ENCODE assay signal across 8 cellular contexts in the genomic region with DNA sequence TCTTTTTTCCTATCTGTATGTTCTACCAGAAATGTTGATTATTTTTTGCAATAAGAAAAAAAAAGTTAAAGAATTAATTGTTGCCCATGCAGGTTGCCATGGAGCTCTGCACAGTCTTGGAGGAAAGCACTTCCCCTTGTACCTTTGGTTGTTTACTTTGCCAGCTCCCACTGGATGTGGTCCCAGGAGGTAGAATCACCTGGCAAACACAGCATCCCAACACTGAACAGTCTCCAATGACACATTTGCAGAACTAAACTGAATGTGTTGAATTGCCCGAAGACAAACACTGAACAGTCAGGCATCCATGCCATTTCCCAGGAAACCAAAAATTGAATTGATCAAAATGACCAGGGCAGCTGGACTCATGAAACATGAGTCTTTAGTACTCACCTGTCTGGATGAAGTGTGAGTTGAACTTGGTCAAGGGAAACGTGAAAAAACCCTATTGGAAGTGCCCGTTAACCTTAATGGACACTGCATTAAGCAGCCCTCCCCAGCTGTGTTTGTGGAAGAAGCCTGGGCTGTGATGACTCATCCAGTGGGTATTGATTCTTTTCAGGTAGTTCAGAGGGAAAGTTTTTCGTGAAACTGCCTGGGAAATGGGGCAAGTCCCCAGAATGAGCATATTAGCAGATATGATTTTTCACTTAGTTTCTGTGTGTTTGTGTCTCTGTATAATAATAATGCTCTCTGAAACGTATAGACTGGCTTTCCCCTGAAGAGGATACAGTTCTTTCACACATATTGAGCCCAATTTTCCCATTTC.
DNase-seq lines count a peak whose midpoint lies in the region; ATAC-seq and TF ChIP-seq lines count a peak whose summit lies in the region.

No MANE protein-coding gene starts in this region.

- WGBS in esophagus squamous epithelium, 2 donors, result 35 to 46% methylated on average over 5 of the region's 5 CpGs

- TF ChIP-seq POLR2A in esophagus squamous epithelium (IDR thresholded peaks at IDR 0.05), result no peak

- peaks cover 4% of the 10 kb centered on the region for H3K9me3 Mint-ChIP-seq in activated CD8-positive, alpha-beta T cell treated with anti-CD3 and anti-CD28 coated beads for 36 hours
- H3K9me3 Mint-ChIP-seq in activated CD8-positive, alpha-beta T cell treated with anti-CD3 and anti-CD28 coated beads, Interleukin-2, amount 10 ng/mL, durations not matched to agents 7 days and 5 days (ENCODE audit: insufficient read depth), result peaks cover 5% of the 10 kb centered on the region
- H3K9me3 Mint-ChIP-seq in stimulated activated naive CD8-positive, alpha-beta T cell treated with anti-CD3 and anti-CD28 coated beads, Interleukin-15, amount 100 ng/mL, for 72 hours, result peaks cover 0 to 4% of the 10 kb centered on the region in 2 donors

- H3K36me3 ChIP-seq in PC-3 (ENCODE audit: low read depth, low read length) (no peaks in the 10 kb centered on the region), esophagus squamous epithelium (no peaks in the 10 kb centered on the region)

- H3K27me3 ChIP-seq in PC-3 (ENCODE audit: low read length), result no peaks in the 10 kb centered on the region
- no peaks in the 10 kb centered on the region for H3K27me3 ChIP-seq in esophagus squamous epithelium

- H3K9me3 ChIP-seq in PC-3 (ENCODE audit: low read length) (no peaks in the 10 kb centered on the region), esophagus squamous epithelium (no peaks in the 10 kb centered on the region)

- no peak overlapping the region for H3K27ac Mint-ChIP-seq in activated CD8-positive, alpha-beta T cell treated with anti-CD3 and anti-CD28 coated beads for 36 hours
- no peak overlapping the region for H3K27ac Mint-ChIP-seq in activated CD8-positive, alpha-beta T cell treated with anti-CD3 and anti-CD28 coated beads, Interleukin-2, amount 10 ng/mL, durations not matched to agents 7 days and 5 days
- H3K27ac Mint-ChIP-seq in stimulated activated naive CD8-positive, alpha-beta T cell treated with anti-CD3 and anti-CD28 coated beads, Interleukin-15, amount 100 ng/mL, for 72 hours, result peak overlapping the region in 1 of 2 donors; percentile 79

- no peaks in the 10 kb centered on the region for H4K20me1 ChIP-seq in PC-3 (ENCODE audit: low read length)

- H2AFZ ChIP-seq in PC-3 (ENCODE audit: low read length), result peak overlapping the region; percentile 43

- H3K4me1 ChIP-seq in PC-3 (ENCODE audit: insufficient read depth, low read length), result peaks cover 29% of the 10 kb centered on the region
- peaks cover 0 to 17% (median 0%) of the 10 kb centered on the region in 3 donors for H3K4me1 ChIP-seq in esophagus squamous epithelium

- H3K9ac ChIP-seq in PC-3 (ENCODE audit: low read length), result no peak overlapping the region; the same call in 1 of the 2 replicates

- CTCF ChIA-PET in activated CD8-positive, alpha-beta T cell treated with anti-CD3 and anti-CD28 coated beads for 36 hours (lab: Charles Lee), result interaction anchor here (1.9 kb wide), 1 partner anchor 24 kb away, joined by 8 read pairs; no protein-coding TSS in a partner anchor
- CTCF ChIA-PET in activated CD8-positive, alpha-beta T cell treated with anti-CD3 and anti-CD28 coated beads, Interleukin-2, amount 10 ng/mL, durations not matched to agents 7 days and 5 days (lab: Charles Lee), result interaction anchor here (1.3 kb wide), 1 partner anchor 13 kb away, joined by 3 read pairs; no protein-coding TSS in a partner anchor
- CTCF ChIA-PET in PC-3 (lab: Charles Lee), result no interaction called here

- no peak for TF ChIP-seq CTCF in activated CD8-positive, alpha-beta T cell treated with anti-CD3 and anti-CD28 coated beads for 36 hours (IDR thresholded peaks at IDR 0.05)
- no peak for TF ChIP-seq CTCF in PC-3 (conservative IDR thresholded peaks at IDR 0.05; ENCODE audit: low read depth, low read length)
- no peak for TF ChIP-seq CTCF in esophagus squamous epithelium (IDR thresholded peaks at IDR 0.05)

- no peaks in the 10 kb centered on the region for H3K79me2 ChIP-seq in PC-3 (ENCODE audit: low read length)

- no peak overlapping the region for H3K4me3 ChIP-seq in PC-3 (ENCODE audit: low read length)
- H3K4me3 ChIP-seq in esophagus squamous epithelium, result no peak overlapping the region

- no peaks in the 10 kb centered on the region for H3K9me2 ChIP-seq in PC-3 (replicated peaks; ENCODE audit: low read length)

- H3F3A ChIP-seq in PC-3 (ENCODE audit: low read length, unreplicated experiment), result peaks cover 4% of the 10 kb centered on the region

- peak overlapping the region; percentile 60 for H3K4me2 ChIP-seq in PC-3 (ENCODE audit: low read length)

- POLR2A ChIA-PET in activated CD8-positive, alpha-beta T cell treated with anti-CD3 and anti-CD28 coated beads for 36 hours (lab: Charles Lee), result interaction anchor here (0.6 to 1.4 kb wide), 3 partner anchors 27 to 285 kb away, joined by 3 read pairs; no protein-coding TSS in a partner anchor
- POLR2A ChIA-PET in activated CD8-positive, alpha-beta T cell treated with anti-CD3 and anti-CD28 coated beads, Interleukin-2, amount 10 ng/mL, durations not matched to agents 7 days and 5 days (lab: Charles Lee), result no interaction called here
- POLR2A ChIA-PET in PC-3 (lab: Charles Lee; ENCODE audit: unreplicated experiment), result interaction anchor here (0.6 kb wide), 1 partner anchor 36 kb away, joined by 5 read pairs; no protein-coding TSS in a partner anchor

- BruUV-seq in PC-3 (replicated peaks; lab: Mats Ljungman, UMichigan), result no TSS peak

- DNase-seq in activated CD8-positive, alpha-beta T cell treated with anti-CD3 and anti-CD28 coated beads for 36 hours, result peak; percentile 45
- DNase-seq in activated CD8-positive, alpha-beta T cell treated with anti-CD3 and anti-CD28 coated beads, Interleukin-2, amount 10 ng/mL, durations not matched to agents 7 days and 5 days, result no peak
- DNase-seq in PC-3, result peak; percentile 82
- DNase-seq in stimulated activated naive CD8-positive, alpha-beta T cell treated with anti-CD3 and anti-CD28 coated beads, Interleukin-15, amount 100 ng/mL, for 72 hours, result peak in 1 of 2 donors; percentile 54
- no peak for DNase-seq in OCI-M2 (lab: John Stamatoyannopoulos, UW; ENCODE audit: unreplicated experiment)
- DNase-seq in esophagus squamous epithelium (lab: John Stamatoyannopoulos, UW), result no peak

- no peak overlapping the region for H3K4me3 Mint-ChIP-seq in activated CD8-positive, alpha-beta T cell treated with anti-CD3 and anti-CD28 coated beads for 36 hours
- no peak overlapping the region for H3K4me3 Mint-ChIP-seq in activated CD8-positive, alpha-beta T cell treated with anti-CD3 and anti-CD28 coated beads, Interleukin-2, amount 10 ng/mL, durations not matched to agents 7 days and 5 days
- peak overlapping the region; percentile 27 to 46 for H3K4me3 Mint-ChIP-seq in stimulated activated naive CD8-positive, alpha-beta T cell treated with anti-CD3 and anti-CD28 coated beads, Interleukin-15, amount 100 ng/mL, for 72 hours

- peak overlapping the region; percentile 51 for H3K27ac ChIP-seq in PC-3 (ENCODE audit: low read length)
- H3K27ac ChIP-seq in esophagus squamous epithelium, result no peak overlapping the region

- intact Hi-C loops in activated CD8-positive, alpha-beta T cell treated with anti-CD3 and anti-CD28 coated beads for 36 hours (cut with micrococcal nuclease), result no loop called here
- intact Hi-C loops in PC-3 (cut with micrococcal nuclease) (no loop called here), esophagus squamous epithelium (cut with DNase I) (no loop called here)

- no peaks in the 10 kb centered on the region for H3K36me3 Mint-ChIP-seq in activated CD8-positive, alpha-beta T cell treated with anti-CD3 and anti-CD28 coated beads for 36 hours (ENCODE audit: low read depth)
- peaks cover 11% of the 10 kb centered on the region for H3K36me3 Mint-ChIP-seq in activated CD8-positive, alpha-beta T cell treated with anti-CD3 and anti-CD28 coated beads, Interleukin-2, amount 10 ng/mL, durations not matched to agents 7 days and 5 days (ENCODE audit: low read depth)

- H3K27me3 Mint-ChIP-seq in activated CD8-positive, alpha-beta T cell treated with anti-CD3 and anti-CD28 coated beads for 36 hours, result no peaks in the 10 kb centered on the region
- no peaks in the 10 kb centered on the region for H3K27me3 Mint-ChIP-seq in activated CD8-positive, alpha-beta T cell treated with anti-CD3 and anti-CD28 coated beads, Interleukin-2, amount 10 ng/mL, durations not matched to agents 7 days and 5 days (ENCODE audit: low read depth)
- H3K27me3 Mint-ChIP-seq in stimulated activated naive CD8-positive, alpha-beta T cell treated with anti-CD3 and anti-CD28 coated beads, Interleukin-15, amount 100 ng/mL, for 72 hours, result no peaks in the 10 kb centered on the region

- peak; percentile 11 for ATAC-seq in activated CD8-positive, alpha-beta T cell treated with anti-CD3 and anti-CD28 coated beads for 36 hours
- ATAC-seq in activated CD8-positive, alpha-beta T cell treated with anti-CD3 and anti-CD28 coated beads, Interleukin-2, amount 10 ng/mL, durations not matched to agents 7 days and 5 days, result no peak
- ATAC-seq in HG03060 (IDR thresholded peaks at IDR 0.05; ENCODE audit: low read depth, unreplicated experiment) (peak; percentile 42), PC-3 (peak; percentile 85)
- peak; percentile 45 for ATAC-seq in stimulated activated naive CD8-positive, alpha-beta T cell treated with anti-CD3 and anti-CD28 coated beads, Interleukin-15, amount 100 ng/mL, for 72 hours
- no peak for ATAC-seq in activated CD4-positive, CD25-positive, alpha-beta regulatory T cell treated with anti-CD3 and anti-CD28 coated beads, Interleukin-2, amount 50 U/mL, for 24 hours

- peaks cover 49% of the 10 kb centered on the region for H3K4me1 Mint-ChIP-seq in activated CD8-positive, alpha-beta T cell treated with anti-CD3 and anti-CD28 coated beads for 36 hours (ENCODE audit: low read depth)
- H3K4me1 Mint-ChIP-seq in activated CD8-positive, alpha-beta T cell treated with anti-CD3 and anti-CD28 coated beads, Interleukin-2, amount 10 ng/mL, durations not matched to agents 7 days and 5 days (ENCODE audit: low read depth), result peaks cover 41% of the 10 kb centered on the region
- H3K4me1 Mint-ChIP-seq in stimulated activated naive CD8-positive, alpha-beta T cell treated with anti-CD3 and anti-CD28 coated beads, Interleukin-15, amount 100 ng/mL, for 72 hours, result peaks cover 61% of the 10 kb centered on the region

Comparison
In these comparisons a context has a peak if more than half of its experiments do, and no peak if none do; other contexts are left out.
1. ATAC-seq: peak in activated CD8-positive, alpha-beta T cell treated with anti-CD3 and anti-CD28 coated beads for 36 hours (single experiment), HG03060 (single experiment), PC-3 (single experiment) and stimulated activated naive CD8-positive, alpha-beta T cell treated with anti-CD3 and anti-CD28 coated beads, Interleukin-15, amount 100 ng/mL, for 72 hours (single experiment); none in activated CD8-positive, alpha-beta T cell treated with anti-CD3 and anti-CD28 coated beads, Interleukin-2, amount 10 ng/mL, durations not matched to agents 7 days and 5 days (single experiment) and activated CD4-positive, CD25-positive, alpha-beta regulatory T cell treated with anti-CD3 and anti-CD28 coated beads, Interleukin-2, amount 50 U/mL, for 24 hours (0 of 2).
2. DNase-seq: peak in activated CD8-positive, alpha-beta T cell treated with anti-CD3 and anti-CD28 coated beads for 36 hours (single experiment) and PC-3 (single experiment); none in activated CD8-positive, alpha-beta T cell treated with anti-CD3 and anti-CD28 coated beads, Interleukin-2, amount 10 ng/mL, durations not matched to agents 7 days and 5 days (single experiment), OCI-M2 (single experiment) and esophagus squamous epithelium (single experiment).
3. H3K4me3 Mint-ChIP-seq: peak in stimulated activated naive CD8-positive, alpha-beta T cell treated with anti-CD3 and anti-CD28 coated beads, Interleukin-15, amount 100 ng/mL, for 72 hours (2 of 2); none in activated CD8-positive, alpha-beta T cell treated with anti-CD3 and anti-CD28 coated beads for 36 hours (single experiment) and activated CD8-positive, alpha-beta T cell treated with anti-CD3 and anti-CD28 coated beads, Interleukin-2, amount 10 ng/mL, durations not matched to agents 7 days and 5 days (single experiment).